In genomic region chr5:177094224-177095087, GRCh38 we compare ENCODE assay signal across 1 cellular context.
TF ChIP-seq lines count a peak whose summit lies in the region.

No MANE protein-coding gene starts in this region.

TF ChIP-seq in HepG2, 621 proteins besides CTCF, POLR2A, EP300 and RAD21 (continued from another document and continues in another):
- no peak for TF ChIP-seq AKNA (CRISPR knock-in tag; IDR thresholded peaks at IDR 0.05; ENCODE audit: borderline replicate concordance)
- no peak for TF ChIP-seq SMAD9 (CRISPR knock-in tag; IDR thresholded peaks at IDR 0.05)
- no peak for TF ChIP-seq ZNF264 (CRISPR knock-in tag; IDR thresholded peaks at IDR 0.05)
- TF ChIP-seq ZMYM4 (CRISPR knock-in tag; IDR thresholded peaks at IDR 0.05) = peak; percentile 50; the same call in 1 of the 2 replicates
- TF ChIP-seq HDAC2 (CRISPR knock-in tag; IDR thresholded peaks at IDR 0.05) = peak; percentile 43; the same call in 1 of the 2 replicates
- TF ChIP-seq CENPT (CRISPR knock-in tag; IDR thresholded peaks at IDR 0.05; ENCODE audit: low read depth) = no peak
- TF ChIP-seq NFRKB (IDR thresholded peaks at IDR 0.05) = no peak
- TF ChIP-seq ZHX2 (IDR thresholded peaks at IDR 0.05; ENCODE audit: low read depth) = peak; percentile 61; the same call in 1 of the 2 replicates
- no peak for TF ChIP-seq ZHX2 (CRISPR knock-in tag; IDR thresholded peaks at IDR 0.05; ENCODE audit: borderline replicate concordance)
- TF ChIP-seq ZHX1 (CRISPR knock-in tag; IDR thresholded peaks at IDR 0.05; ENCODE audit: low read depth) = peak; percentile 79
- TF ChIP-seq HMGXB4 (CRISPR knock-in tag; IDR thresholded peaks at IDR 0.05; ENCODE audit: borderline replicate concordance in 1 of 2, low read depth in 1 of 2) = peak in 1 of 2 experiments; percentile 45; a peak in 1 of 4 replicates
- peak; percentile 54; the same call in 1 of the 2 replicates for TF ChIP-seq ZNF710 (CRISPR knock-in tag; IDR thresholded peaks at IDR 0.05; ENCODE audit: borderline replicate concordance)
- no peak for TF ChIP-seq ZNF501 (CRISPR knock-in tag; IDR thresholded peaks at IDR 0.05)
- TF ChIP-seq FOXO1 (CRISPR knock-in tag; IDR thresholded peaks at IDR 0.05) = 0 out of 2 replicates have a peak, but pooled peaks have one; percentile 16
- TF ChIP-seq ZZZ3 (CRISPR knock-in tag; IDR thresholded peaks at IDR 0.05; ENCODE audit: borderline replicate concordance) = no peak
- TF ChIP-seq ZNF747 (CRISPR knock-in tag; IDR thresholded peaks at IDR 0.05; ENCODE audit: borderline replicate concordance) = 0 out of 2 replicates have a peak, but pooled peaks have one; percentile 31
- TF ChIP-seq HMG20A (CRISPR knock-in tag; IDR thresholded peaks at IDR 0.05; ENCODE audit: borderline replicate concordance) = peak; percentile 57
- TF ChIP-seq ZKSCAN5 (CRISPR knock-in tag; IDR thresholded peaks at IDR 0.05) = no peak
- TF ChIP-seq ZNF281 (CRISPR knock-in tag; IDR thresholded peaks at IDR 0.05; ENCODE audit: borderline replicate concordance) = peak; percentile 85; the same call in 1 of the 2 replicates
- peak; percentile 19; the same call in 1 of the 2 replicates for TF ChIP-seq ERF (CRISPR knock-in tag; IDR thresholded peaks at IDR 0.05)
- TF ChIP-seq ZBTB4 (CRISPR knock-in tag; IDR thresholded peaks at IDR 0.05; ENCODE audit: borderline replicate concordance) = peak; percentile 70; the same call in 1 of the 2 replicates
- peak; percentile 64 for TF ChIP-seq FOSL2 (CRISPR knock-in tag; IDR thresholded peaks at IDR 0.05)
- TF ChIP-seq MYNN (CRISPR knock-in tag; IDR thresholded peaks at IDR 0.05; ENCODE audit: low read depth) = no peak
- TF ChIP-seq SMAD3 (CRISPR knock-in tag; IDR thresholded peaks at IDR 0.05) = 0 out of 2 replicates have a peak, but pooled peaks have one; percentile 24
- TF ChIP-seq ZBTB42 (CRISPR knock-in tag; IDR thresholded peaks at IDR 0.05) = 0 out of 2 replicates have a peak, but pooled peaks have one; percentile 48
- peak; percentile 32; the same call in 1 of the 2 replicates for TF ChIP-seq TBX2 (CRISPR knock-in tag; IDR thresholded peaks at IDR 0.05; ENCODE audit: borderline replicate concordance)
- TF ChIP-seq ZSCAN21 (CRISPR knock-in tag; IDR thresholded peaks at IDR 0.05; ENCODE audit: borderline replicate concordance) = 0 out of 2 replicates have a peak, but pooled peaks have one; percentile 62
- TF ChIP-seq PHF5A (CRISPR knock-in tag; IDR thresholded peaks at IDR 0.05; ENCODE audit: low read depth, unreplicated experiment) = peak; percentile 86
- peak; percentile 60; the same call in 1 of the 2 replicates for TF ChIP-seq DMAP1 (CRISPR knock-in tag; IDR thresholded peaks at IDR 0.05)
- peak; percentile 58 for TF ChIP-seq RBM39 (IDR thresholded peaks at IDR 0.05; ENCODE audit: low read depth, low read length, poor library complexity, severe bottlenecking)
